In genomic region chr19:11634018-11634662, GRCh38 we compare ENCODE assay signal across 1 cellular context. TPM values are rescaled to one million over a fixed set of nuclear protein-coding genes. Genes with fewer than 3 reads are reported as not detected.
"Had no signal": no experiment of that assay in that cellular context is flagged by ENCODE, and none has a peak within 500 bp of the region (broad histone marks: within the 10 kb centered on the region; RNA-seq: fewer than 3 reads in every experiment).

No MANE protein-coding gene starts in this region.

RNA-seq across cellular contexts. Expression of gene ACP5, which starts 56.7 kb away (rescaled TPM):
- total RNA-seq: endothelial cell of umbilical vein had no signal
